ENCODE assay signal across 30 cellular contexts in the genomic region with DNA sequence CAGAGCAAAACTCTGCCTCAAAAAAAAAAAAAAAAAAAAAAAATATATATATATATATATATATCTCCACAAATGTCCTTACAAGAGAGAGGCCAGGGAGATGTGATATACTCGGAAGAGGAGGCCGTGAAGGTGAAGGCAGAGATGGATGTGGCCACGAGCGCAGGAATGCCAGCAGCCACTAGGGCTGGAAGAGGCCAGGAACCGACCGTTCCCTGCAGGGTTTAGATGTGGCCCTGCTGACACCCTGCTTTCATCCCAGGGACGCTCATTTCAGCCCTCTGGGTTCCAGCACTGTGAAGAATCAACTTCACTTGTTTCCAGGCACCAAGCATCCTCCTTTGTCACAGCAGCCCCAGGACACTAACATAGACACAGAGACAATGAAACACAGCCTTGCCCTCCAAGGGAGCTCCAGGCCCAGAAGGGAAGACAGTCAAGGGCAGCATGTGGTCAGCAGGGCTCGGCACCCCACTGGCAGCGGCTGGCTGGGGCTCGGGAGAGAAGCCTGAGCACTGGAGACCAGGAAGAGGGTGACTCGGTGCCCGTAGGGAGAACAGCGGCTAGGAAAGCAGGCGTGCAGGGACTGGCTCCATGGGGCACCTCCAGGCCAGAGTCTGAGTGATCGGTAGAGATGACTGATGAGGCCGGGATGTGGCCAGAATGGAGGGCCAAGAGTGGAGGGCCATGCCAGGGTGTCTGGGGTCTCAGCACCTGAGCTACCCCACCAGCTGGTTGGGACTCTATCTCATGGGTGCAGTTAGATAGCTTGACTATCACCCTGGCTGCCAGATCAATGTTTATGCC. TPM values are rescaled to one million over a fixed set of nuclear protein-coding genes. Genes with fewer than 3 reads are reported as not detected.
DNase-seq lines count a peak whose midpoint lies in the region; ATAC-seq, FAIRE-seq and TF ChIP-seq lines count a peak whose summit lies in the region.
"Had no signal": no experiment of that assay in that cellular context is flagged by ENCODE, and none has a peak within 500 bp of the region (broad histone marks: within the 10 kb centered on the region; RNA-seq: fewer than 3 reads in every experiment).

No MANE protein-coding gene starts in this region.

- peaks cover 11% of the 10 kb centered on the region for H3K4me1 Mint-ChIP-seq in activated naive CD8-positive, alpha-beta T cell treated with anti-CD3 and anti-CD28 coated beads, Interleukin-2, amount 10 ng/mL, durations not matched to agents 7 days and 5 days
- H3K4me1 Mint-ChIP-seq in activated naive CD8-positive, alpha-beta T cell treated with anti-CD3 and anti-CD28 coated beads, Interleukin-2, amount 50 U/mL, for 24 hours, result peaks cover 2% of the 10 kb centered on the region
- H3K4me1 Mint-ChIP-seq in mesothelial cell of epicardium, result peaks cover 65% of the 10 kb centered on the region
- H3K4me1 Mint-ChIP-seq in CD4-positive, alpha-beta T cell (ENCODE audit: low read depth), result peaks cover 6% of the 10 kb centered on the region
- peaks cover 8% of the 10 kb centered on the region for H3K4me1 Mint-ChIP-seq in activated T-cell treated with anti-CD3 and anti-CD28 coated beads, Interleukin-2, amount 50 U/mL, for 24 hours (ENCODE audit: low read depth)

- H3K27ac ChIP-seq in CD4-positive, alpha-beta T cell (ENCODE audit: low read depth, low read length), result no peak overlapping the region
- H3K27ac ChIP-seq: 22Rv1, epithelial cell of prostate, heart left ventricle, HL-60, prostate gland, RWPE1, testis, vagina had no signal

- no peaks in the 10 kb centered on the region for H3K27me3 ChIP-seq in bronchial epithelial cell (ENCODE audit: control insufficient read depth, insufficient read depth, low read length)
- H3K27me3 ChIP-seq in CD4-positive, alpha-beta T cell (ENCODE audit: control insufficient read depth, insufficient read depth, low read length), result no peaks in the 10 kb centered on the region
- H3K27me3 ChIP-seq: testis, vagina had no signal

- POLR2A ChIA-PET in activated naive CD8-positive, alpha-beta T cell treated with anti-CD3 and anti-CD28 coated beads, Interleukin-2, amount 10 ng/mL, durations not matched to agents 7 days and 5 days (lab: Charles Lee), result no interaction called here
- POLR2A ChIA-PET in CD4-positive, alpha-beta T cell (lab: Charles Lee), result no interaction called here

- H3K27me3 Mint-ChIP-seq in activated naive CD8-positive, alpha-beta T cell treated with anti-CD3 and anti-CD28 coated beads, Interleukin-2, amount 10 ng/mL, durations not matched to agents 7 days and 5 days, result peaks cover 4% of the 10 kb centered on the region
- H3K27me3 Mint-ChIP-seq in activated naive CD8-positive, alpha-beta T cell treated with anti-CD3 and anti-CD28 coated beads, Interleukin-2, amount 50 U/mL, for 24 hours, result no peaks in the 10 kb centered on the region
- H3K27me3 Mint-ChIP-seq in mesothelial cell of epicardium (ENCODE audit: low read depth), result no peaks in the 10 kb centered on the region
- H3K27me3 Mint-ChIP-seq in CD4-positive, alpha-beta T cell, result peaks cover 3% of the 10 kb centered on the region
- H3K27me3 Mint-ChIP-seq in activated T-cell treated with anti-CD3 and anti-CD28 coated beads, Interleukin-2, amount 50 U/mL, for 24 hours, result no peaks in the 10 kb centered on the region

- no peak overlapping the region for H3K4me3 Mint-ChIP-seq in activated naive CD8-positive, alpha-beta T cell treated with anti-CD3 and anti-CD28 coated beads, Interleukin-2, amount 10 ng/mL, durations not matched to agents 7 days and 5 days
- H3K4me3 Mint-ChIP-seq in activated naive CD8-positive, alpha-beta T cell treated with anti-CD3 and anti-CD28 coated beads, Interleukin-2, amount 50 U/mL, for 24 hours, result no peak overlapping the region
- H3K4me3 Mint-ChIP-seq in mesothelial cell of epicardium, result no peak overlapping the region
- no peak overlapping the region for H3K4me3 Mint-ChIP-seq in CD4-positive, alpha-beta T cell
- H3K4me3 Mint-ChIP-seq in activated T-cell treated with anti-CD3 and anti-CD28 coated beads, Interleukin-2, amount 50 U/mL, for 24 hours, result no peak overlapping the region
- H3K4me3 Mint-ChIP-seq: activated CD4-positive, alpha-beta T cell treated with anti-CD3 and anti-CD28 coated beads for 36 hours; activated CD8-positive, alpha-beta T cell treated with anti-CD3 and anti-CD28 coated beads, Interleukin-2, amount 10 ng/mL, durations not matched to agents 7 days and 5 days; CD8-positive, alpha-beta T cell; T-helper 1 cell treated with Interleukin-12 subunit alpha and Interleukin-12 subunit beta and Interleukin-4 antibody, amounts not matched to agents 30 μg/mL and 1 μg/mL, for 36 hours had no signal

- H3K9me3 Mint-ChIP-seq in activated naive CD8-positive, alpha-beta T cell treated with anti-CD3 and anti-CD28 coated beads, Interleukin-2, amount 10 ng/mL, durations not matched to agents 7 days and 5 days, result peaks cover 5% of the 10 kb centered on the region
- H3K9me3 Mint-ChIP-seq in activated naive CD8-positive, alpha-beta T cell treated with anti-CD3 and anti-CD28 coated beads, Interleukin-2, amount 50 U/mL, for 24 hours, result peaks cover 4% of the 10 kb centered on the region
- no peaks in the 10 kb centered on the region for H3K9me3 Mint-ChIP-seq in mesothelial cell of epicardium
- H3K9me3 Mint-ChIP-seq in CD4-positive, alpha-beta T cell, result no peaks in the 10 kb centered on the region
- H3K9me3 Mint-ChIP-seq in activated T-cell treated with anti-CD3 and anti-CD28 coated beads, Interleukin-2, amount 50 U/mL, for 24 hours, result no peaks in the 10 kb centered on the region
- H3K9me3 Mint-ChIP-seq: CD8-positive, alpha-beta T cell; T-helper 1 cell treated with Interleukin-12 subunit alpha and Interleukin-12 subunit beta and Interleukin-4 antibody, amounts not matched to agents 30 μg/mL and 1 μg/mL, for 36 hours had no signal

- DNase-seq in activated naive CD8-positive, alpha-beta T cell treated with anti-CD3 and anti-CD28 coated beads, Interleukin-2, amount 10 ng/mL, durations not matched to agents 7 days and 5 days, result no peak
- DNase-seq in activated naive CD8-positive, alpha-beta T cell treated with anti-CD3 and anti-CD28 coated beads, Interleukin-2, amount 50 U/mL, for 24 hours, result no peak
- DNase-seq in bronchial epithelial cell (ENCODE audit: low read depth), result peak; percentile 20
- no peak for DNase-seq in mesothelial cell of epicardium (ENCODE audit: low spot score in 2 of 2, unreplicated experiment in 2 of 2)
- no peak for DNase-seq in CD4-positive, alpha-beta T cell
- no peak for DNase-seq in activated T-cell treated with anti-CD3 and anti-CD28 coated beads, Interleukin-2, amount 50 U/mL, for 24 hours
- DNase-seq in activated CD8-positive, alpha-beta memory T cell treated with anti-CD3 and anti-CD28 coated beads, Interleukin-2, amount 50 U/mL, for 4 hours, result no peak
- DNase-seq in effector CD8-positive, alpha-beta T cell (lab: John Stamatoyannopoulos, UW), result no peak
- DNase-seq: activated CD4-positive, alpha-beta T cell treated with anti-CD3 and anti-CD28 coated beads for 36 hours; activated CD8-positive, alpha-beta T cell treated with anti-CD3 and anti-CD28 coated beads, Interleukin-2, amount 10 ng/mL, durations not matched to agents 7 days and 5 days; activated effector memory CD4-positive, alpha-beta T cell treated with anti-CD3 and anti-CD28 coated beads, Interleukin-2, amount 50 U/mL, for 16 hours; activated T-cell treated with anti-CD3 and anti-CD28 coated beads for 4 hours; CD8-positive, alpha-beta T cell; cerebellar nuclear complex; heart left ventricle; Karpas-422; NCI-H1436 treated with DMSO at 0.1 percent for 48 hours; NCI-H510A; stimulated activated naive CD4-positive, alpha-beta T cell treated with Interleukin-2 at 50 U/mL for 16 hours; testis had no signal

- no peak for FAIRE-seq in bronchial epithelial cell (lab: Jason Lieb, UNC)
- FAIRE-seq: GM19239 had no signal

- TF ChIP-seq CTCF in bronchial epithelial cell (IDR thresholded peaks at IDR 0.05; ENCODE audit: insufficient read depth, low read length, severe bottlenecking) (peak; percentile 9), mesothelial cell of epicardium (IDR thresholded peaks at IDR 0.05; ENCODE audit: unreplicated experiment) (no peak)
- TF ChIP-seq CTCF in CD4-positive, alpha-beta T cell (IDR thresholded peaks at IDR 0.05), result no peak

- H3K36me3 ChIP-seq in bronchial epithelial cell (ENCODE audit: control insufficient read depth, insufficient read depth, low read length), result no peaks in the 10 kb centered on the region
- H3K36me3 ChIP-seq: heart left ventricle, prostate gland, vagina had no signal

- H3K27ac Mint-ChIP-seq in activated naive CD8-positive, alpha-beta T cell treated with anti-CD3 and anti-CD28 coated beads, Interleukin-2, amount 10 ng/mL, durations not matched to agents 7 days and 5 days, result peak overlapping the region; percentile 54
- H3K27ac Mint-ChIP-seq in activated naive CD8-positive, alpha-beta T cell treated with anti-CD3 and anti-CD28 coated beads, Interleukin-2, amount 50 U/mL, for 24 hours, result no peak overlapping the region
- H3K27ac Mint-ChIP-seq in mesothelial cell of epicardium, result peak overlapping the region; percentile 85
- no peak overlapping the region for H3K27ac Mint-ChIP-seq in CD4-positive, alpha-beta T cell
- no peak overlapping the region for H3K27ac Mint-ChIP-seq in activated T-cell treated with anti-CD3 and anti-CD28 coated beads, Interleukin-2, amount 50 U/mL, for 24 hours
- H3K27ac Mint-ChIP-seq: activated CD4-positive, alpha-beta T cell treated with anti-CD3 and anti-CD28 coated beads for 36 hours; activated CD8-positive, alpha-beta T cell treated with anti-CD3 and anti-CD28 coated beads, Interleukin-2, amount 10 ng/mL, durations not matched to agents 7 days and 5 days; CD8-positive, alpha-beta T cell; T-helper 1 cell treated with Interleukin-12 subunit alpha and Interleukin-12 subunit beta and Interleukin-4 antibody, amounts not matched to agents 30 μg/mL and 1 μg/mL, for 36 hours had no signal

- CTCF ChIA-PET in CD4-positive, alpha-beta T cell (lab: Charles Lee), result no interaction called here

- H3K9me3 ChIP-seq in CD4-positive, alpha-beta T cell (ENCODE audit: control insufficient read depth, low read length), result peaks cover 4% of the 10 kb centered on the region
- H3K9me3 ChIP-seq: heart left ventricle, prostate gland, testis, vagina had no signal

- no peak for ATAC-seq in activated naive CD8-positive, alpha-beta T cell treated with anti-CD3 and anti-CD28 coated beads, Interleukin-2, amount 10 ng/mL, durations not matched to agents 7 days and 5 days (ENCODE audit: low read depth)
- no peak for ATAC-seq in activated naive CD8-positive, alpha-beta T cell treated with anti-CD3 and anti-CD28 coated beads, Interleukin-2, amount 50 U/mL, for 24 hours
- no peak for ATAC-seq in CD4-positive, alpha-beta T cell (ENCODE audit: poor library complexity)
- ATAC-seq: activated CD4-positive, alpha-beta T cell treated with anti-CD3 and anti-CD28 coated beads for 36 hours; activated CD8-positive, alpha-beta T cell treated with anti-CD3 and anti-CD28 coated beads, Interleukin-2, amount 10 ng/mL, durations not matched to agents 7 days and 5 days; CD8-positive, alpha-beta T cell; heart left ventricle had no signal

- no peak overlapping the region for H3K4me3 ChIP-seq in bronchial epithelial cell (ENCODE audit: low read depth, low read length)
- H3K4me3 ChIP-seq: heart left ventricle, lung, prostate gland, testis, vagina had no signal

- intact Hi-C loops in CD4-positive, alpha-beta T cell (cut with DNase I, micrococcal nuclease), result loop anchor here in 1 of 2 experiments (2.0 kb wide), 1 partner anchor 27 kb away; no protein-coding TSS in a partner anchor

- no peaks in the 10 kb centered on the region for H3K36me3 Mint-ChIP-seq in activated naive CD8-positive, alpha-beta T cell treated with anti-CD3 and anti-CD28 coated beads, Interleukin-2, amount 10 ng/mL, durations not matched to agents 7 days and 5 days
- no peaks in the 10 kb centered on the region for H3K36me3 Mint-ChIP-seq in activated naive CD8-positive, alpha-beta T cell treated with anti-CD3 and anti-CD28 coated beads, Interleukin-2, amount 50 U/mL, for 24 hours (ENCODE audit: low read depth)
- peaks cover 21% of the 10 kb centered on the region for H3K36me3 Mint-ChIP-seq in mesothelial cell of epicardium
- no peaks in the 10 kb centered on the region for H3K36me3 Mint-ChIP-seq in CD4-positive, alpha-beta T cell (ENCODE audit: low read depth)
- no peaks in the 10 kb centered on the region for H3K36me3 Mint-ChIP-seq in activated T-cell treated with anti-CD3 and anti-CD28 coated beads, Interleukin-2, amount 50 U/mL, for 24 hours (ENCODE audit: low read depth)
- H3K36me3 Mint-ChIP-seq: CD8-positive, alpha-beta T cell had no signal

RNA-seq across cellular contexts. Expression of a gene that starts 7.6 kb away (rescaled TPM):
- 1 to 10 TPM; 2.1 to 4.0 TPM for total RNA-seq in activated naive CD8-positive, alpha-beta T cell treated with anti-CD3 and anti-CD28 coated beads, Interleukin-2, amount 10 ng/mL, durations not matched to agents 7 days and 5 days
- total RNA-seq in bronchial epithelial cell (0.13 and 0.79 TPM in 2 replicates), mesothelial cell of epicardium (259 to 274 TPM (median 266 TPM) in 3 replicates)
- total RNA-seq in CD4-positive, alpha-beta T cell, result 1 to 10 TPM; 5.6 to 6.2 TPM
- total RNA-seq: activated CD4-positive, alpha-beta T cell treated with anti-CD3 and anti-CD28 coated beads for 36 hours; SK-MEL-5 had no signal

RNA-seq across cellular contexts. Expression of a gene that starts 37.7 kb away (rescaled TPM):
- total RNA-seq in activated naive CD8-positive, alpha-beta T cell treated with anti-CD3 and anti-CD28 coated beads, Interleukin-2, amount 10 ng/mL, durations not matched to agents 7 days and 5 days, result under 1 TPM; 0.25 to 0.91 TPM
- not detected in 2 replicates for total RNA-seq in bronchial epithelial cell
- total RNA-seq in mesothelial cell of epicardium, result 9.4 to 12.2 TPM (median 10.5 TPM) in 3 replicates
- total RNA-seq in CD4-positive, alpha-beta T cell, result under 1 TPM in 1 of 2 experiments, not detected in 1; 0.14 TPM
- total RNA-seq: CD8-positive, alpha-beta T cell; prostate gland; SK-MEL-5; vagina had no signal

Comparison
In these comparisons a context has a peak if more than half of its experiments do, and no peak if none do; other contexts are left out.
1. H3K27ac Mint-ChIP-seq: peak in activated naive CD8-positive, alpha-beta T cell treated with anti-CD3 and anti-CD28 coated beads, Interleukin-2, amount 10 ng/mL, durations not matched to agents 7 days and 5 days (single experiment) and mesothelial cell of epicardium (single experiment); none in activated naive CD8-positive, alpha-beta T cell treated with anti-CD3 and anti-CD28 coated beads, Interleukin-2, amount 50 U/mL, for 24 hours (single experiment), CD4-positive, alpha-beta T cell (single experiment) and activated T-cell treated with anti-CD3 and anti-CD28 coated beads, Interleukin-2, amount 50 U/mL, for 24 hours (single experiment).
2. RNA of a gene that starts 7.6 kb away (total RNA-seq): 259 to 274 TPM in mesothelial cell of epicardium; 5.6 to 6.2 TPM in CD4-positive, alpha-beta T cell, 2.1 to 4.0 TPM in activated naive CD8-positive, alpha-beta T cell treated with anti-CD3 and anti-CD28 coated beads, Interleukin-2, amount 10 ng/mL, durations not matched to agents 7 days and 5 days and 0.13 to 0.79 TPM in bronchial epithelial cell; every median in the first group is over 10 times any median in the second.